In genomic region chr10:74153123-74153522, GRCh38 we compare ENCODE assay signal across 11 cellular contexts. TPM values are rescaled to one million over a fixed set of nuclear protein-coding genes. Genes with fewer than 3 reads are reported as not detected.
A peak's percentile ranks its signal among the peaks of the same experiment; 100 is the strongest.
DNase-seq lines count a peak whose midpoint lies in the region; ATAC-seq and TF ChIP-seq lines count a peak whose summit lies in the region.
"Had no signal": no experiment of that assay in that cellular context is flagged by ENCODE, and none has a peak within 500 bp of the region (broad histone marks: within the 10 kb centered on the region; RNA-seq: fewer than 3 reads in every experiment).

No MANE protein-coding gene starts in this region.

- no peak for TF ChIP-seq EP300 in SK-N-SH (IDR thresholded peaks at IDR 0.05; ENCODE audit: borderline replicate concordance in 1 of 2, low read depth in 1 of 2, low read length in 1 of 2)

- WGBS in SK-N-SH (ENCODE audit: low lambda C conversion rate), result 85% methylated on average over 4 of the region's 4 CpGs

- intact Hi-C loops in PC-9 (cut with micrococcal nuclease; ENCODE audit: unreplicated experiment), result no loop called here

- peaks cover 6 to 12% of the 10 kb centered on the region in 2 experiments; a peak in 3 of 4 replicates for H3K4me1 ChIP-seq in SK-N-SH (ENCODE audit: control insufficient read depth in 1 of 2, insufficient read depth in 2 of 2, low read depth in 1 of 2, low read length in 1 of 2)
- peaks cover 26% of the 10 kb centered on the region for H3K4me1 ChIP-seq in PC-9 (replicated peaks; ENCODE audit: insufficient read depth)
- H3K4me1 ChIP-seq in thoracic aorta (ENCODE audit: control insufficient read depth in 1 of 2, low read depth in 2 of 2), result peaks cover 29 to 37% of the 10 kb centered on the region in 2 donors

- H2AFZ ChIP-seq in SK-N-SH (ENCODE audit: low read depth) (no peak overlapping the region), PC-9 (no peak overlapping the region)

- H3K9me3 ChIP-seq in SK-N-SH (no peaks in the 10 kb centered on the region), PC-9 (ENCODE audit: insufficient read depth, low read depth) (no peaks in the 10 kb centered on the region), thoracic aorta (no peaks in the 10 kb centered on the region)

- peak; percentile 24 for DNase-seq in SK-N-SH
- DNase-seq in PC-9, result peak in 1 of 2 experiments; percentile 44
- DNase-seq in fibroblast of villous mesenchyme (ENCODE audit: low read depth), result peak; percentile 85
- no peak for DNase-seq in thoracic aorta (ENCODE audit: low spot score)
- no peak for DNase-seq in middle frontal gyrus (ENCODE audit: extremely low spot score, low spot score)
- no peak for DNase-seq in H4 (ENCODE audit: low spot score)
- DNase-seq: activated CD8-positive, alpha-beta memory T cell treated with anti-CD3 and anti-CD28 coated beads for 24 hours; CD4-positive, alpha-beta memory T cell; MV-4-11 had no signal

- CTCF ChIA-PET in SK-N-SH (lab: Yijun Ruan, JAX), result interaction anchor here (0.7 to 1.1 kb wide), 3 partner anchors 9 to 61 kb away, joined by 3 read pairs; no protein-coding TSS in a partner anchor
- CTCF ChIA-PET in PC-9 (lab: Charles Lee), result no interaction called here

- POLR2A ChIA-PET in SK-N-SH (lab: Yijun Ruan, JAX) (no interaction called here), PC-9 (lab: Charles Lee; ENCODE audit: unreplicated experiment) (interaction anchor here (0.9 kb wide), 1 partner anchor 22 kb away, joined by 3 read pairs; no protein-coding TSS in a partner anchor)

- ATAC-seq in SK-N-SH treated with all-trans-retinoic acid at 6 μM for 48 hours (no peak), thoracic aorta (ENCODE audit: insufficient number of reproducible peaks, low FRiP score, low read depth) (no peak), HG02970 (IDR thresholded peaks at IDR 0.05; ENCODE audit: low FRiP score, unreplicated experiment) (no peak)

- H4K20me1 ChIP-seq in SK-N-SH (ENCODE audit: insufficient read depth) (no peaks in the 10 kb centered on the region), PC-9 (ENCODE audit: insufficient read depth) (no peaks in the 10 kb centered on the region)

- H3K4me2 ChIP-seq in SK-N-SH (peak overlapping the region; percentile 39; the same call in 1 of the 2 replicates), PC-9 (peak overlapping the region; percentile 100)

- TF ChIP-seq RAD21 in SK-N-SH (IDR thresholded peaks at IDR 0.05; ENCODE audit: low read length), result no peak

- H3K36me3 ChIP-seq in SK-N-SH (replicated peaks in 1 of 2; ENCODE audit: control insufficient read depth in 1 of 2, insufficient read depth in 2 of 2, low read length in 1 of 2) (no peaks in the 10 kb centered on the region), PC-9 (ENCODE audit: low read depth) (no peaks in the 10 kb centered on the region; the same call in 1 of the 2 replicates), thoracic aorta (no peaks in the 10 kb centered on the region)

- H3K4me3 ChIP-seq in SK-N-SH (ENCODE audit: low read depth in 2 of 2, low read length in 1 of 2) (no peak overlapping the region; a peak in 1 of 4 replicates), PC-9 (peak overlapping the region; percentile 93; the same call in 1 of the 2 replicates), fibroblast of villous mesenchyme (ENCODE audit: low read depth, low read length) (no peak overlapping the region), thoracic aorta (peak overlapping the region; percentile 2)

- H3K27ac ChIP-seq in SK-N-SH (ENCODE audit: low read depth in 2 of 2, low read length in 1 of 2) (no peak overlapping the region), PC-9 (0 out of 2 replicates have a peak overlapping the region, but pooled peaks have one; percentile 70), thoracic aorta (no peak overlapping the region)

- H3K9ac ChIP-seq in SK-N-SH, result no peak overlapping the region

- H3K9me2 ChIP-seq in SK-N-SH (no peaks in the 10 kb centered on the region), PC-9 (ENCODE audit: insufficient read depth) (no peaks in the 10 kb centered on the region)

- BruUV-seq in PC-9 (replicated peaks; lab: Mats Ljungman, UMichigan), result no TSS peak

- peaks cover 54% of the 10 kb centered on the region for H3K79me2 ChIP-seq in SK-N-SH (ENCODE audit: insufficient read depth)
- H3K79me2 ChIP-seq in PC-9 (ENCODE audit: low read depth), result peaks cover 92% of the 10 kb centered on the region

- TF ChIP-seq CTCF in SK-N-SH (IDR thresholded peaks at IDR 0.05) (peak; percentile 55), PC-9 (conservative IDR thresholded peaks at IDR 0.05) (peak; percentile 48; the same call in 1 of the 2 replicates), fibroblast of villous mesenchyme (IDR thresholded peaks at IDR 0.05; ENCODE audit: insufficient read depth, low read depth, low read length) (peak; percentile 59), thoracic aorta (IDR thresholded peaks at IDR 0.05) (peak; percentile 57)

- H3F3A ChIP-seq in SK-N-SH (replicated peaks; ENCODE audit: insufficient read depth) (peaks cover 3% of the 10 kb centered on the region), PC-9 (ENCODE audit: insufficient read depth, low read depth) (0 out of 2 replicates have a peak, but pooled peaks cover 4% of the 10 kb centered on the region)

- H3K27me3 ChIP-seq in SK-N-SH (ENCODE audit: insufficient read depth) (no peaks in the 10 kb centered on the region), PC-9 (ENCODE audit: insufficient read depth, low read depth) (no peaks in the 10 kb centered on the region), thoracic aorta (replicated peaks; ENCODE audit: insufficient read depth) (no peaks in the 10 kb centered on the region)

TF ChIP-seq in SK-N-SH, 30 proteins besides CTCF, POLR2A, EP300 and RAD21 (continues in another document):
- TF ChIP-seq MXI1 (IDR thresholded peaks at IDR 0.05; ENCODE audit: low read depth, low read length), result no peak
- no peak for TF ChIP-seq SIN3A (IDR thresholded peaks at IDR 0.05; ENCODE audit: borderline replicate concordance, low read depth, low read length)
- TF ChIP-seq MAX (IDR thresholded peaks at IDR 0.05; ENCODE audit: low read depth), result no peak
- TF ChIP-seq MEF2A (IDR thresholded peaks at IDR 0.05; ENCODE audit: borderline replicate concordance, low read depth), result no peak

TF ChIP-seq in SK-N-SH treated with all-trans-retinoic acid at 6 μM for 48 hours, 23 proteins besides CTCF, POLR2A, EP300 and RAD21:
- TF ChIP-seq GLIS3 (CRISPR knock-in tag; IDR thresholded peaks at IDR 0.05) (no peak), TOX (CRISPR knock-in tag; IDR thresholded peaks at IDR 0.05; ENCODE audit: borderline replicate concordance) (no peak)
TF ChIP-seq in SK-N-SH treated with all-trans-retinoic acid at 6 μM for 48 hours: peak in this region for 0.

RNA-seq across cellular contexts. Expression of gene ADK, which starts 2.1 kb away (rescaled TPM):
- 25.1 and 34.6 TPM in 2 replicates for polyA plus RNA-seq in SK-N-SH (2012; rRNA removed)
- 43.1 and 51.1 TPM in 2 replicates for polyA plus RNA-seq in SK-N-SH (2012; cell fraction: cytosol; rRNA removed)
- 6.9 and 14.4 TPM in 2 replicates for polyA plus RNA-seq in SK-N-SH (2012; cell fraction: nucleus; rRNA removed)
- 133 and 159 TPM in 2 replicates for total RNA-seq in PC-9 (2021)
- 41.6 and 57.9 TPM in 2 replicates for total RNA-seq in fibroblast of villous mesenchyme
- total RNA-seq in thoracic aorta, result 10 to 100 TPM; 14.4 to 24.3 TPM
- 29.2 and 33.5 TPM in 2 replicates for total RNA-seq in H4 (2014; rRNA removed; shearing (Covaris generic))

RNA-seq across cellular contexts. Expression of gene AP3M1, which starts 2.5 kb away (rescaled TPM):
- polyA plus RNA-seq in SK-N-SH (2012; rRNA removed), result 17.7 and 25.8 TPM in 2 replicates
- polyA plus RNA-seq in SK-N-SH (2012; cell fraction: cytosol; rRNA removed), result 26.6 and 27.1 TPM in 2 replicates
- 10.4 and 21.8 TPM in 2 replicates for polyA plus RNA-seq in SK-N-SH (2012; cell fraction: nucleus; rRNA removed)
- total RNA-seq in PC-9 (2021) (44.0 and 59.4 TPM in 2 replicates), fibroblast of villous mesenchyme (29.0 and 51.4 TPM in 2 replicates), thoracic aorta (10 to 100 TPM; 22.7 to 29.3 TPM)
- 33.4 and 42.1 TPM in 2 replicates for total RNA-seq in H4 (2014; rRNA removed; shearing (Covaris generic))

Comparison
In these comparisons a context has a peak if more than half of its experiments do, and no peak if none do; other contexts are left out.
1. DNase-seq: peak in SK-N-SH (single experiment) and fibroblast of villous mesenchyme (single experiment); none in thoracic aorta (single experiment), middle frontal gyrus (single experiment) and H4 (single experiment).
2. H3K4me3 ChIP-seq: peak in PC-9 (single experiment) and thoracic aorta (single experiment); none in SK-N-SH (0 of 2) and fibroblast of villous mesenchyme (single experiment).
3. Peak in every context shown above with its lines, with median percentiles within 50 percentile points of each other: CTCF ChIP-seq.